ENCODE assay signal across 1 cellular context in the genomic region with DNA sequence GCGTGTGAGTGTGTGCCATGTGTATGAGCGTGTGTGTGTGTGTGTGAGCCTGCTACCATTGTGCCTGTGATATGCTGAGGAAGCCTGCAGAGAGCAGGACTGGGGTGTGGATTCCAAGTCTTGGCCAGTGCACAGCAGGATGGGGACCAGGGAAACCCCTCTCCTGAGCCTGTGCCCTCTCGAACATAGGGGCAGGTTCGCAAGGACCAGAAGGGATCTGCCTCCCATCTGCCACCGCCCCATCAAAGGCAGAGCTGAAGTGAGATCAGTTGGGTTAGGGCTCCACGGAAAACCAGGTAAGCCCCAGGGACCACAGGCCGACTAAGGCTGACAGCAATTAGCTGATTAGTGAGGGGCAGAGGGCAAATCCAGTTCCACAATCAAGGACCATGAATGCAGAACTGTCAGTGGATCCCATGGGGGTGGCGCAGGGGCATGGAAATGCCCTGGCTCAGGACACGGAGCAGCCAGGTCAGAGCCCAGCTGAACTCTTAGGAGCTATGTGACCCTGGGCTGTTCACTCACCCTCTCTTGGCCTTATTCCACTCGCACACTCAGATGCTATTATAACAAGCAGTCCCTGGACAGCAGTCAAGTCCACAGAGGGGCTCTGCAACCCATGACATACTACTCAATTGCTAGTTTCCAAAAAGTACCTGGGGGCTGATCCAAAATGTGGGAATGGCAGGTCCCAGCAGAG.
A peak's percentile ranks its signal among the peaks of the same experiment; 100 is the strongest.
TF ChIP-seq lines count a peak whose summit lies in the region.

No MANE protein-coding gene starts in this region.

TF ChIP-seq in GM12878, 131 proteins besides CTCF, POLR2A, EP300 and RAD21:
- TF ChIP-seq, protein P1, sequence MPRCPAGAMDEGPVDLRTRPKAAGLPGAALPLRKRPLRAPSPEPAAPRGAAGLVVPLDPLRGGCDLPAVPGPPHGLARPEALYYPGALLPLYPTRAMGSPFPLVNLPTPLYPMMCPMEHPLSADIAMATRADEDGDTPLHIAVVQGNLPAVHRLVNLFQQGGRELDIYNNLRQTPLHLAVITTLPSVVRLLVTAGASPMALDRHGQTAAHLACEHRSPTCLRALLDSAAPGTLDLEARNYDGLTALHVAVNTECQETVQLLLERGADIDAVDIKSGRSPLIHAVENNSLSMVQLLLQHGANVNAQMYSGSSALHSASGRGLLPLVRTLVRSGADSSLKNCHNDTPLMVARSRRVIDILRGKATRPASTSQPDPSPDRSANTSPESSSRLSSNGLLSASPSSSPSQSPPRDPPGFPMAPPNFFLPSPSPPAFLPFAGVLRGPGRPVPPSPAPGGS (IDR thresholded peaks at IDR 0.05; ENCODE audit: borderline replicate concordance, insufficient read depth, low read depth, low read length, poor library complexity, severe bottlenecking), result peak; percentile 16
- TF ChIP-seq HDAC2 (IDR thresholded peaks at IDR 0.05), result no peak
TF ChIP-seq in GM12878: peak in this region for 1.
